In genomic region chr1:205661429-205662134, GRCh38 we compare ENCODE assay signal across 1 cellular context.
TF ChIP-seq lines count a peak whose summit lies in the region.

No MANE protein-coding gene starts in this region.

TF ChIP-seq in endothelial cell of umbilical vein, 7 proteins besides CTCF, POLR2A, EP300 and RAD21:
- TF ChIP-seq GATA2 (IDR thresholded peaks at IDR 0.05; ENCODE audit: insufficient read depth, insufficient read length, low read depth, low read length) = peak; percentile 58
- TF ChIP-seq MAX (IDR thresholded peaks at IDR 0.05; ENCODE audit: insufficient read depth, insufficient read length) = no peak
